In genomic region chr7:73578342-73579124, GRCh38 we compare ENCODE assay signal across 8 cellular contexts. TPM values are rescaled to one million over a fixed set of nuclear protein-coding genes. Genes with fewer than 3 reads are reported as not detected.
DNase-seq lines count a peak whose midpoint lies in the region; ATAC-seq, FAIRE-seq and TF ChIP-seq lines count a peak whose summit lies in the region.

A gene with protein sequence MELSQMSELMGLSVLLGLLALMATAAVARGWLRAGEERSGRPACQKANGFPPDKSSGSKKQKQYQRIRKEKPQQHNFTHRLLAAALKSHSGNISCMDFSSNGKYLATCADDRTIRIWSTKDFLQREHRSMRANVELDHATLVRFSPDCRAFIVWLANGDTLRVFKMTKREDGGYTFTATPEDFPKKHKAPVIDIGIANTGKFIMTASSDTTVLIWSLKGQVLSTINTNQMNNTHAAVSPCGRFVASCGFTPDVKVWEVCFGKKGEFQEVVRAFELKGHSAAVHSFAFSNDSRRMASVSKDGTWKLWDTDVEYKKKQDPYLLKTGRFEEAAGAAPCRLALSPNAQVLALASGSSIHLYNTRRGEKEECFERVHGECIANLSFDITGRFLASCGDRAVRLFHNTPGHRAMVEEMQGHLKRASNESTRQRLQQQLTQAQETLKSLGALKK (minus strand): TSS chr7:73578579. CDS start chr7:73578549, 30 bp downstream.

- TF ChIP-seq CTCF in kidney (IDR thresholded peaks at IDR 0.05; ENCODE audit: borderline replicate concordance, extremely low read depth, insufficient read depth): peak; percentile 13

- peak; percentile 99 for DNase-seq in Ammon's horn (ENCODE audit: low spot score)
- DNase-seq in NCI-H460 (ENCODE audit: extremely low read depth, low read depth): peak; percentile 99
- peak; percentile 99 for DNase-seq in activated CD4-positive, CD25-positive, alpha-beta regulatory T cell treated with anti-CD3 and anti-CD28 coated beads, Interleukin-2, amount 50 U/mL, for 72 hours
- DNase-seq in cerebellar nuclear complex (lab: John Stamatoyannopoulos, UW): peak; percentile 67 to 91
- peak; percentile 100 for DNase-seq in kidney
- DNase-seq in stimulated activated CD4-positive, alpha-beta T cell treated with anti-CD3 and anti-CD28 coated beads, Interleukin-15, amount 100 ng/mL, for 24 hours: peak; percentile 99

- H3K4me3 ChIP-seq in kidney (ENCODE audit: low read length in 2 of 2): peak within 1 kb of the TSS; percentile 80 to 86

- ATAC-seq in GM19043 (IDR thresholded peaks at IDR 0.05; ENCODE audit: low read depth, unreplicated experiment): peak; percentile 88
- peak; percentile 79 for ATAC-seq in HG03378 (IDR thresholded peaks at IDR 0.05; ENCODE audit: unreplicated experiment)

- H3K27ac ChIP-seq in kidney (ENCODE audit: low read depth in 2 of 2, low read length in 2 of 2): peak within 1 kb of the TSS; percentile 80 to 90

- peak within 1 kb of the TSS; percentile 75 to 92 for H3K9ac ChIP-seq in kidney (ENCODE audit: low read length in 2 of 2)

- no peaks in the 10 kb centered on the region for H3K9me3 ChIP-seq in kidney (ENCODE audit: control insufficient read depth in 1 of 2, low read length in 2 of 2)

- intact Hi-C loops in kidney (cut with DNase I): no loop called here

- peaks cover 0 to 16% of the 10 kb centered on the region in 2 donors for H3K4me1 ChIP-seq in kidney (ENCODE audit: control insufficient read depth in 1 of 2, insufficient read depth in 1 of 2, low read depth in 1 of 2, low read length in 2 of 2)

- FAIRE-seq in kidney (lab: Jason Lieb, UNC): peak; percentile 46

- peaks cover 9 to 13% of the 10 kb centered on the region in 2 donors for H3K36me3 ChIP-seq in kidney (ENCODE audit: control insufficient read depth in 1 of 2, insufficient read depth in 2 of 2, low read length in 2 of 2)

RNA-seq across cellular contexts. Expression of the gene that starts here (rescaled TPM):
- 70.5 and 76.4 TPM in 2 replicates for total RNA-seq in NCI-H460 (2014; rRNA removed; shearing (Covaris generic))
- polyA plus RNA-seq in NCI-H460 (2014; cell fraction: nucleus; rRNA removed): 62.0 and 135 TPM in 2 replicates
- 33.6 TPM for total RNA-seq in kidney
- polyA plus RNA-seq in kidney (ENCODE audit: insufficient read depth, low read depth, low replicate concordance): 18.8 TPM

Comparison
In these comparisons a context has a peak if more than half of its experiments do, and no peak if none do; other contexts are left out.
1. Peak in every context shown above with its lines: DNase-seq, ATAC-seq, H3K4me3 ChIP-seq and H3K27ac ChIP-seq.